Comparison of ENCODE assay signal across 1 cellular context in the genomic region with DNA sequence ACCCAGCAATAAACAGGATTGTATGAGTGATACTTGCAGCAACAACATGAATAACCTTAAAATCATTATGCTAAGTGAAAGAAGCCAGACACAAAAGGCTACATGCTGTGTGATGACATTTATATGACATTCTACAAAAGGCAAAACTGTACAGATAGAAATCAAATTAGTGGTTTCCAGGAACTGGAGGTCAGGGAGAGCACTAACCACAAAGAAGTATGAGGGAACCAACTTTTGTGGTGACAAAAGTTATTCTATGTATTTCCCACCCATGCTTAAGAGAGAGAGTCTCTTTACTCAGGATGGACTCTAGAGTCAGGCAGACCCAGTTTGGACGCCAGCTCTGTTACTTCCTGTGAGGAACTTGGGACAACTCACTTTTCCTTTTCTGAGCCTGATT.
TF ChIP-seq lines count a peak whose summit lies in the region.

No MANE protein-coding gene starts in this region.

TF ChIP-seq in HEK293, 187 proteins besides CTCF, POLR2A, EP300 and RAD21 (continued from another document):
- TF ChIP-seq, protein P1, sequence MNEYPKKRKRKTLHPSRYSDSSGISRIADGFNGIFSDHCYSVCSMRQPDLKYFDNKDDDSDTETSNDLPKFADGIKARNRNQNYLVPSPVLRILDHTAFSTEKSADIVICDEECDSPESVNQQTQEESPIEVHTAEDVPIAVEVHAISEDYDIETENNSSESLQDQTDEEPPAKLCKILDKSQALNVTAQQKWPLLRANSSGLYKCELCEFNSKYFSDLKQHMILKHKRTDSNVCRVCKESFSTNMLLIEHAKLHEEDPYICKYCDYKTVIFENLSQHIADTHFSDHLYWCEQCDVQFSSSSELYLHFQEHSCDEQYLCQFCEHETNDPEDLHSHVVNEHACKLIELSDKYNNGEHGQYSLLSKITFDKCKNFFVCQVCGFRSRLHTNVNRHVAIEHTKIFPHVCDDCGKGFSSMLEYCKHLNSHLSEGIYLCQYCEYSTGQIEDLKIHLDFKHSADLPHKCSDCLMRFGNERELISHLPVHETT (tag by site-specific recombination; IDR thresholded peaks at IDR 0.05): no peak
- no peak for TF ChIP-seq ZNF391 (tag by site-specific recombination; IDR thresholded peaks at IDR 0.05; ENCODE audit: borderline replicate concordance, low read depth)
- TF ChIP-seq, protein P2, sequence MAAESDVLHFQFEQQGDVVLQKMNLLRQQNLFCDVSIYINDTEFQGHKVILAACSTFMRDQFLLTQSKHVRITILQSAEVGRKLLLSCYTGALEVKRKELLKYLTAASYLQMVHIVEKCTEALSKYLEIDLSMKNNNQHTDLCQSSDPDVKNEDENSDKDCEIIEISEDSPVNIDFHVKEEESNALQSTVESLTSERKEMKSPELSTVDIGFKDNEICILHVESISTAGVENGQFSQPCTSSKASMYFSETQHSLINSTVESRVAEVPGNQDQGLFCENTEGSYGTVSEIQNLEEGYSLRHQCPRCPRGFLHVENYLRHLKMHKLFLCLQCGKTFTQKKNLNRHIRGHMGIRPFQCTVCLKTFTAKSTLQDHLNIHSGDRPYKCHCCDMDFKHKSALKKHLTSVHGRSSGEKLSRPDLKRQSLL (tag by site-specific recombination; IDR thresholded peaks at IDR 0.05): no peak
- no peak for TF ChIP-seq ZNF350 (tag by site-specific recombination; IDR thresholded peaks at IDR 0.05)
- TF ChIP-seq OSR2 (tag by site-specific recombination; IDR thresholded peaks at IDR 0.05): peak; percentile 41; the same call in 1 of the 2 replicates
- TF ChIP-seq GFI1B (tag by site-specific recombination; IDR thresholded peaks at IDR 0.05): no peak
- no peak for TF ChIP-seq ZNF776 (tag by site-specific recombination; IDR thresholded peaks at IDR 0.05; ENCODE audit: borderline replicate concordance)
- TF ChIP-seq, protein P3, sequence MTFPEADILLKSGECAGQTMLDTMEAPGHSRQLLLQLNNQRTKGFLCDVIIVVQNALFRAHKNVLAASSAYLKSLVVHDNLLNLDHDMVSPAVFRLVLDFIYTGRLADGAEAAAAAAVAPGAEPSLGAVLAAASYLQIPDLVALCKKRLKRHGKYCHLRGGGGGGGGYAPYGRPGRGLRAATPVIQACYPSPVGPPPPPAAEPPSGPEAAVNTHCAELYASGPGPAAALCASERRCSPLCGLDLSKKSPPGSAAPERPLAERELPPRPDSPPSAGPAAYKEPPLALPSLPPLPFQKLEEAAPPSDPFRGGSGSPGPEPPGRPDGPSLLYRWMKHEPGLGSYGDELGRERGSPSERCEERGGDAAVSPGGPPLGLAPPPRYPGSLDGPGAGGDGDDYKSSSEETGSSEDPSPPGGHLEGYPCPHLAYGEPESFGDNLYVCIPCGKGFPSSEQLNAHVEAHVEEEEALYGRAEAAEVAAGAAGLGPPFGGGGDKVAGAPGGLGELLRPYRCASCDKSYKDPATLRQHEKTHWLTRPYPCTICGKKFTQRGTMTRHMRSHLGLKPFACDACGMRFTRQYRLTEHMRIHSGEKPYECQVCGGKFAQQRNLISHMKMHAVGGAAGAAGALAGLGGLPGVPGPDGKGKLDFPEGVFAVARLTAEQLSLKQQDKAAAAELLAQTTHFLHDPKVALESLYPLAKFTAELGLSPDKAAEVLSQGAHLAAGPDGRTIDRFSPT (tag by site-specific recombination; IDR thresholded peaks at IDR 0.05): no peak
- TF ChIP-seq TRIM28 (IDR thresholded peaks at IDR 0.05; ENCODE audit: borderline replicate concordance, low read length): 0 out of 2 replicates have a peak, but pooled peaks have one; percentile 57
- TF ChIP-seq, protein P4, sequence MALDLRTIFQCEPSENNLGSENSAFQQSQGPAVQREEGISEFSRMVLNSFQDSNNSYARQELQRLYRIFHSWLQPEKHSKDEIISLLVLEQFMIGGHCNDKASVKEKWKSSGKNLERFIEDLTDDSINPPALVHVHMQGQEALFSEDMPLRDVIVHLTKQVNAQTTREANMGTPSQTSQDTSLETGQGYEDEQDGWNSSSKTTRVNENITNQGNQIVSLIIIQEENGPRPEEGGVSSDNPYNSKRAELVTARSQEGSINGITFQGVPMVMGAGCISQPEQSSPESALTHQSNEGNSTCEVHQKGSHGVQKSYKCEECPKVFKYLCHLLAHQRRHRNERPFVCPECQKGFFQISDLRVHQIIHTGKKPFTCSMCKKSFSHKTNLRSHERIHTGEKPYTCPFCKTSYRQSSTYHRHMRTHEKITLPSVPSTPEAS (tag by site-specific recombination; IDR thresholded peaks at IDR 0.05): no peak
- no peak for TF ChIP-seq ZFHX2 (tag by site-specific recombination; conservative IDR thresholded peaks at IDR 0.05)
- no peak for TF ChIP-seq ZNF830 (tag by site-specific recombination; IDR thresholded peaks at IDR 0.05; ENCODE audit: low read depth)
- TF ChIP-seq, protein P5, sequence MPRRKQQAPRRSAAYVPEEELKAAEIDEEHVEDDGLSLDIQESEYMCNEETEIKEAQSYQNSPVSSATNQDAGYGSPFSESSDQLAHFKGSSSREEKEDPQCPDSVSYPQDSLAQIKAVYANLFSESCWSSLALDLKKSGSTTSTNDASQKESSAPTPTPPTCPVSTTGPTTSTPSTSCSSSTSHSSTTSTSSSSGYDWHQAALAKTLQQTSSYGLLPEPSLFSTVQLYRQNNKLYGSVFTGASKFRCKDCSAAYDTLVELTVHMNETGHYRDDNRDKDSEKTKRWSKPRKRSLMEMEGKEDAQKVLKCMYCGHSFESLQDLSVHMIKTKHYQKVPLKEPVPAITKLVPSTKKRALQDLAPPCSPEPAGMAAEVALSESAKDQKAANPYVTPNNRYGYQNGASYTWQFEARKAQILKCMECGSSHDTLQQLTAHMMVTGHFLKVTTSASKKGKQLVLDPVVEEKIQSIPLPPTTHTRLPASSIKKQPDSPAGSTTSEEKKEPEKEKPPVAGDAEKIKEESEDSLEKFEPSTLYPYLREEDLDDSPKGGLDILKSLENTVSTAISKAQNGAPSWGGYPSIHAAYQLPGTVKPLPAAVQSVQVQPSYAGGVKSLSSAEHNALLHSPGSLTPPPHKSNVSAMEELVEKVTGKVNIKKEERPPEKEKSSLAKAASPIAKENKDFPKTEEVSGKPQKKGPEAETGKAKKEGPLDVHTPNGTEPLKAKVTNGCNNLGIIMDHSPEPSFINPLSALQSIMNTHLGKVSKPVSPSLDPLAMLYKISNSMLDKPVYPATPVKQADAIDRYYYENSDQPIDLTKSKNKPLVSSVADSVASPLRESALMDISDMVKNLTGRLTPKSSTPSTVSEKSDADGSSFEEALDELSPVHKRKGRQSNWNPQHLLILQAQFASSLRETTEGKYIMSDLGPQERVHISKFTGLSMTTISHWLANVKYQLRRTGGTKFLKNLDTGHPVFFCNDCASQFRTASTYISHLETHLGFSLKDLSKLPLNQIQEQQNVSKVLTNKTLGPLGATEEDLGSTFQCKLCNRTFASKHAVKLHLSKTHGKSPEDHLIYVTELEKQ (tag by site-specific recombination; IDR thresholded peaks at IDR 0.05; ENCODE audit: borderline replicate concordance): no peak
- TF ChIP-seq ZNF19 (tag by site-specific recombination; IDR thresholded peaks at IDR 0.05; ENCODE audit: low read depth): no peak
- no peak for TF ChIP-seq ZIC2 (tag by site-specific recombination; IDR thresholded peaks at IDR 0.05)
- TF ChIP-seq, protein P6, sequence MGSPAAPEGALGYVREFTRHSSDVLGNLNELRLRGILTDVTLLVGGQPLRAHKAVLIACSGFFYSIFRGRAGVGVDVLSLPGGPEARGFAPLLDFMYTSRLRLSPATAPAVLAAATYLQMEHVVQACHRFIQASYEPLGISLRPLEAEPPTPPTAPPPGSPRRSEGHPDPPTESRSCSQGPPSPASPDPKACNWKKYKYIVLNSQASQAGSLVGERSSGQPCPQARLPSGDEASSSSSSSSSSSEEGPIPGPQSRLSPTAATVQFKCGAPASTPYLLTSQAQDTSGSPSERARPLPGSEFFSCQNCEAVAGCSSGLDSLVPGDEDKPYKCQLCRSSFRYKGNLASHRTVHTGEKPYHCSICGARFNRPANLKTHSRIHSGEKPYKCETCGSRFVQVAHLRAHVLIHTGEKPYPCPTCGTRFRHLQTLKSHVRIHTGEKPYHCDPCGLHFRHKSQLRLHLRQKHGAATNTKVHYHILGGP (tag by site-specific recombination; IDR thresholded peaks at IDR 0.05): peak; percentile 91
- no peak for TF ChIP-seq ZNF23 (tag by site-specific recombination; IDR thresholded peaks at IDR 0.05; ENCODE audit: borderline replicate concordance)
- TF ChIP-seq ZNF664 (tag by site-specific recombination; IDR thresholded peaks at IDR 0.05): no peak
- TF ChIP-seq ZNF785 (tag by site-specific recombination; IDR thresholded peaks at IDR 0.05): no peak
- TF ChIP-seq, protein P7, sequence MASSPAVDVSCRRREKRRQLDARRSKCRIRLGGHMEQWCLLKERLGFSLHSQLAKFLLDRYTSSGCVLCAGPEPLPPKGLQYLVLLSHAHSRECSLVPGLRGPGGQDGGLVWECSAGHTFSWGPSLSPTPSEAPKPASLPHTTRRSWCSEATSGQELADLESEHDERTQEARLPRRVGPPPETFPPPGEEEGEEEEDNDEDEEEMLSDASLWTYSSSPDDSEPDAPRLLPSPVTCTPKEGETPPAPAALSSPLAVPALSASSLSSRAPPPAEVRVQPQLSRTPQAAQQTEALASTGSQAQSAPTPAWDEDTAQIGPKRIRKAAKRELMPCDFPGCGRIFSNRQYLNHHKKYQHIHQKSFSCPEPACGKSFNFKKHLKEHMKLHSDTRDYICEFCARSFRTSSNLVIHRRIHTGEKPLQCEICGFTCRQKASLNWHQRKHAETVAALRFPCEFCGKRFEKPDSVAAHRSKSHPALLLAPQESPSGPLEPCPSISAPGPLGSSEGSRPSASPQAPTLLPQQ (tag by site-specific recombination; IDR thresholded peaks at IDR 0.05): no peak
- TF ChIP-seq FEZF1 (tag by site-specific recombination; IDR thresholded peaks at IDR 0.05): peak; percentile 60
- TF ChIP-seq ZNF274 (IDR thresholded peaks at IDR 0.05; ENCODE audit: low read length): no peak
- no peak for TF ChIP-seq ZNF274 (tag by site-specific recombination; IDR thresholded peaks at IDR 0.05; ENCODE audit: borderline replicate concordance)
- no peak for TF ChIP-seq REPIN1 (tag by site-specific recombination; IDR thresholded peaks at IDR 0.05; ENCODE audit: low read depth)
- TF ChIP-seq ZNF670 (tag by site-specific recombination; IDR thresholded peaks at IDR 0.05; ENCODE audit: low read depth): no peak
- no peak for TF ChIP-seq YY1 (tag by site-specific recombination; IDR thresholded peaks at IDR 0.05)
- TF ChIP-seq ZNF560 (tag by site-specific recombination; IDR thresholded peaks at IDR 0.05; ENCODE audit: borderline replicate concordance): no peak
- TF ChIP-seq ZNF501 (tag by site-specific recombination; IDR thresholded peaks at IDR 0.05): no peak
- TF ChIP-seq, protein P8, sequence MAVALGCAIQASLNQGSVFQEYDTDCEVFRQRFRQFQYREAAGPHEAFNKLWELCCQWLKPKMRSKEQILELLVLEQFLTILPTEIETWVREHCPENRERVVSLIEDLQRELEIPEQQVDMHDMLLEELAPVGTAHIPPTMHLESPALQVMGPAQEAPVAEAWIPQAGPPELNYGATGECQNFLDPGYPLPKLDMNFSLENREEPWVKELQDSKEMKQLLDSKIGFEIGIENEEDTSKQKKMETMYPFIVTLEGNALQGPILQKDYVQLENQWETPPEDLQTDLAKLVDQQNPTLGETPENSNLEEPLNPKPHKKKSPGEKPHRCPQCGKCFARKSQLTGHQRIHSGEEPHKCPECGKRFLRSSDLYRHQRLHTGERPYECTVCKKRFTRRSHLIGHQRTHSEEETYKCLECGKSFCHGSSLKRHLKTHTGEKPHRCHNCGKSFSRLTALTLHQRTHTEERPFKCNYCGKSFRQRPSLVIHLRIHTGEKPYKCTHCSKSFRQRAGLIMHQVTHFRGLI (tag by site-specific recombination; IDR thresholded peaks at IDR 0.05): no peak
- TF ChIP-seq, protein P9, sequence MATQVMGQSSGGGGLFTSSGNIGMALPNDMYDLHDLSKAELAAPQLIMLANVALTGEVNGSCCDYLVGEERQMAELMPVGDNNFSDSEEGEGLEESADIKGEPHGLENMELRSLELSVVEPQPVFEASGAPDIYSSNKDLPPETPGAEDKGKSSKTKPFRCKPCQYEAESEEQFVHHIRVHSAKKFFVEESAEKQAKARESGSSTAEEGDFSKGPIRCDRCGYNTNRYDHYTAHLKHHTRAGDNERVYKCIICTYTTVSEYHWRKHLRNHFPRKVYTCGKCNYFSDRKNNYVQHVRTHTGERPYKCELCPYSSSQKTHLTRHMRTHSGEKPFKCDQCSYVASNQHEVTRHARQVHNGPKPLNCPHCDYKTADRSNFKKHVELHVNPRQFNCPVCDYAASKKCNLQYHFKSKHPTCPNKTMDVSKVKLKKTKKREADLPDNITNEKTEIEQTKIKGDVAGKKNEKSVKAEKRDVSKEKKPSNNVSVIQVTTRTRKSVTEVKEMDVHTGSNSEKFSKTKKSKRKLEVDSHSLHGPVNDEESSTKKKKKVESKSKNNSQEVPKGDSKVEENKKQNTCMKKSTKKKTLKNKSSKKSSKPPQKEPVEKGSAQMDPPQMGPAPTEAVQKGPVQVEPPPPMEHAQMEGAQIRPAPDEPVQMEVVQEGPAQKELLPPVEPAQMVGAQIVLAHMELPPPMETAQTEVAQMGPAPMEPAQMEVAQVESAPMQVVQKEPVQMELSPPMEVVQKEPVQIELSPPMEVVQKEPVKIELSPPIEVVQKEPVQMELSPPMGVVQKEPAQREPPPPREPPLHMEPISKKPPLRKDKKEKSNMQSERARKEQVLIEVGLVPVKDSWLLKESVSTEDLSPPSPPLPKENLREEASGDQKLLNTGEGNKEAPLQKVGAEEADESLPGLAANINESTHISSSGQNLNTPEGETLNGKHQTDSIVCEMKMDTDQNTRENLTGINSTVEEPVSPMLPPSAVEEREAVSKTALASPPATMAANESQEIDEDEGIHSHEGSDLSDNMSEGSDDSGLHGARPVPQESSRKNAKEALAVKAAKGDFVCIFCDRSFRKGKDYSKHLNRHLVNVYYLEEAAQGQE (tag by site-specific recombination; IDR thresholded peaks at IDR 0.05): no peak
- TF ChIP-seq ZNF2 (tag by site-specific recombination; IDR thresholded peaks at IDR 0.05): no peak
- TF ChIP-seq ZNF24 (tag by site-specific recombination; IDR thresholded peaks at IDR 0.05): no peak
TF ChIP-seq in HEK293: peak in this region for 6.
